Comparison of ENCODE assay signal across 11 cellular contexts in the genomic region with DNA sequence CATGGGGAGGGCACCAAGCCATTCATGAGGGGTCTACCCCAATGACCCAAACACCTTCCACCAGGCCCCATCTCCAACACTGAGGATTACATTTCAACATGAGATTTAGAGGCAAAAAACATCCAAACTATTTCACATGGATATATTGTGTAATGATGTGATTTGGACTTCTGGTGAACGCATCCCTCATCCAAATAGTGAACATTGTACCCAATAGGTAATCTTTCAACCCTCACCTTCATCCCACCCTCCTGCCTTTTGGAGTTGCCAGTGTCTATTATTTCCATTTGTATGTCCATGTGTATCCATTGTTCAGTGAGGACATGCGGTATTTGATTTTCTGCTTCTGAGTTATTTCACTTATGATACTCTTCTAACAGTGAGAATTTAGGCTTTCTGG.
"Had no signal": no experiment of that assay in that cellular context is flagged by ENCODE, and none has a peak within 500 bp of the region (broad histone marks: within the 10 kb centered on the region; RNA-seq: fewer than 3 reads in every experiment).

No MANE protein-coding gene starts in this region.

- H3K4me3 ChIP-seq: GM23248, GM23338, HAP-1 had no signal

- H3K4me2 ChIP-seq: GM23338 had no signal

- H3K9ac ChIP-seq: GM23248 had no signal

- H3K9me3 ChIP-seq: HAP-1 had no signal

- DNase-seq: GM23248, GOT3, H7, H9, HCEC 1CT, HFFc6 had no signal

- H3K27ac ChIP-seq: GM23248 had no signal

- ATAC-seq: GM23338, HCT116 had no signal

- FAIRE-seq: H1, H54 had no signal

- H2AFZ ChIP-seq: GM23248 had no signal

- H3K36me3 ChIP-seq: HAP-1 had no signal
